Comparison of ENCODE assay signal across 27 cellular contexts in genomic region chr6:49332781-49333180, GRCh38.
"Had no signal": no experiment of that assay in that cellular context is flagged by ENCODE, and none has a peak within 500 bp of the region (broad histone marks: within the 10 kb centered on the region; RNA-seq: fewer than 3 reads in every experiment).

No MANE protein-coding gene starts in this region.

- H2AFZ ChIP-seq: PC-9 had no signal

- H3K4me1 Mint-ChIP-seq: activated CD4-positive, alpha-beta T cell treated with anti-CD3 and anti-CD28 coated beads, Interleukin-2, amount 10 ng/mL, durations not matched to agents 24 days and 14 days had no signal

- H3K4me3 ChIP-seq: adrenal gland, body of pancreas, breast epithelium, PC-9 had no signal

- H3K36me3 Mint-ChIP-seq: activated naive CD4-positive, alpha-beta T cell treated with anti-CD3 and anti-CD28 coated beads, Interleukin-2, amount 50 U/mL, for 72 hours had no signal

- H3K27me3 Mint-ChIP-seq: activated CD4-positive, alpha-beta T cell treated with anti-CD3 and anti-CD28 coated beads, Interleukin-2, amount 10 ng/mL, durations not matched to agents 24 days and 14 days; activated T-cell treated with anti-CD3 and anti-CD28 coated beads, Interleukin-2, amount 50 U/mL, for 24 hours had no signal

- H3K9me3 ChIP-seq: adrenal gland, body of pancreas, breast epithelium had no signal

- H3K27ac Mint-ChIP-seq: activated CD4-positive, alpha-beta T cell treated with anti-CD3 and anti-CD28 coated beads, Interleukin-2, amount 10 ng/mL, durations not matched to agents 24 days and 14 days; activated CD8-positive, alpha-beta T cell treated with anti-CD3 and anti-CD28 coated beads, Interleukin-2, amount 10 ng/mL, durations not matched to agents 7 days and 5 days; activated naive CD4-positive, alpha-beta T cell treated with anti-CD3 and anti-CD28 coated beads for 36 hours; activated naive CD4-positive, alpha-beta T cell treated with anti-CD3 and anti-CD28 coated beads, Interleukin-2, amount 50 U/mL, for 72 hours; activated T-cell treated with anti-CD3 and anti-CD28 coated beads, Interleukin-2, amount 50 U/mL, for 24 hours had no signal

- DNase-seq: activated CD4-positive, alpha-beta T cell treated with anti-CD3 and anti-CD28 coated beads, Interleukin-2, amount 10 ng/mL, durations not matched to agents 24 days and 14 days; activated CD4-positive, alpha-beta T cell treated with anti-CD3 and anti-CD28 coated beads, Interleukin-2, amount 50 U/mL, for 48 hours; activated CD8-positive, alpha-beta T cell treated with anti-CD3 and anti-CD28 coated beads, Interleukin-2, amount 10 ng/mL, durations not matched to agents 7 days and 5 days; activated gamma-delta T cell treated with Interleukin-2 at 50 U/mL for 16 hours; activated naive CD4-positive, alpha-beta T cell treated with anti-CD3 and anti-CD28 coated beads for 36 hours; activated T-cell treated with anti-CD3 and anti-CD28 coated beads, Interleukin-2, amount 50 U/mL, for 24 hours; adrenal gland; body of pancreas; caudate nucleus; cerebellar nuclear complex; MM.1S; MV-4-11; NCI-H1092; NCI-H1436 treated with DMSO at 0.1 percent for 48 hours; NCI-H1694 treated with DMSO at 0.1 percent for 48 hours; NCI-H2029; NCI-H345; NCI-H524 treated with DMSO at 0.1 percent for 48 hours; PC-9; T1000; WERI-Rb-1 had no signal

- H3K27ac ChIP-seq: adrenal gland, body of pancreas, breast epithelium, KMS-11, PC-9, RWPE1, WERI-Rb-1 had no signal

- FAIRE-seq: astrocyte, RCC 7860 had no signal

- H3K9ac ChIP-seq: KMS-11 had no signal

- H3K4me3 Mint-ChIP-seq: activated CD4-positive, alpha-beta T cell treated with anti-CD3 and anti-CD28 coated beads, Interleukin-2, amount 10 ng/mL, durations not matched to agents 24 days and 14 days; activated CD8-positive, alpha-beta T cell treated with anti-CD3 and anti-CD28 coated beads, Interleukin-2, amount 10 ng/mL, durations not matched to agents 7 days and 5 days; activated naive CD4-positive, alpha-beta T cell treated with anti-CD3 and anti-CD28 coated beads for 36 hours; activated T-cell treated with anti-CD3 and anti-CD28 coated beads, Interleukin-2, amount 50 U/mL, for 24 hours had no signal

- H3K9me3 Mint-ChIP-seq: activated CD4-positive, alpha-beta T cell treated with anti-CD3 and anti-CD28 coated beads, Interleukin-2, amount 10 ng/mL, durations not matched to agents 24 days and 14 days had no signal

- H3K27me3 ChIP-seq: adrenal gland, body of pancreas, breast epithelium had no signal

- H3K36me3 ChIP-seq: adrenal gland, breast epithelium, WERI-Rb-1 had no signal

- H3K4me1 ChIP-seq: adrenal gland, breast epithelium had no signal

- H3K4me2 ChIP-seq: KMS-11, PC-9 had no signal
